Comparison of ENCODE assay signal across 10 cellular contexts in the genomic region with DNA sequence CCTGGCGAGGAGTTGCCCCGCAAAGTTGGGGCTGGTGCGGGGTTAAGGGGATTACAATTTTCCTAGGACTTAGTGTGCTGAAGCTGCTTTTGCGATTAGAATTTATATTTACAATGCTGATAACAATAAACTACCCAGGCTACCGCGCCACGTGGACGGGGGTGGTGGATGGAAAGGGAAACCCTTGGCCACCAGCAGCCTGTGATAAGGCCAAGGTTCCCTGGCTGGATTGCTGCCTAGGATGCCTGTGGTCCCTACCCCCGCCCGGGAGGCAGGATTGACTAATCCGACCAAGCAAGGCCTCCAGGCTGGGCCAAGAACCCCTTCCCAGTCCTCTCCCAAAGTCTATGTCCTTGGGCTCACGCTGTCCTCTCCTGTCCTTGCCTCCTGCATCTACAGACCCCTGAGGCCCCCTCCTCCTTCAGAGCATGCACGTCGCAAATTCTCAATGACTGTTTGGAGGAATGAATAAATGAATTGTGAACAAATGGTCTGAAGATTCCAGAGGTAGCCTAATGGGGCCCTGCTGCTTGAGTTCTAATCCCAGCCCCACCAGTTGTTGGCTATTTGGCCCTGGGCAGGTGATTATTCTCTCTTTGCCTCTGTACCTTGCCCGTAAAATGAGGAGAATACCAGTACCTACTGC. TPM values are rescaled to one million over a fixed set of nuclear protein-coding genes. Genes with fewer than 3 reads are reported as not detected.
DNase-seq lines count a peak whose midpoint lies in the region; ATAC-seq and TF ChIP-seq lines count a peak whose summit lies in the region.
"Had no signal": no experiment of that assay in that cellular context is flagged by ENCODE, and none has a peak within 500 bp of the region (broad histone marks: within the 10 kb centered on the region; RNA-seq: fewer than 3 reads in every experiment).

No MANE protein-coding gene starts in this region.

- no peaks in the 10 kb centered on the region for H3K9me3 ChIP-seq in fibroblast of lung (ENCODE audit: control insufficient read depth, insufficient read depth, low read depth, low read length)
- H3K9me3 ChIP-seq: BE2C had no signal

- H3K27ac ChIP-seq in fibroblast of lung (ENCODE audit: insufficient read depth, low read length): no peak overlapping the region

- peaks cover 10% of the 10 kb centered on the region for H3K4me1 Mint-ChIP-seq in nephron
- H3K4me1 Mint-ChIP-seq: activated T-helper 17 cell treated with anti-CD3 and anti-CD28 coated beads, Interleukin-2, amount 50 U/mL, for 72 hours had no signal

- peaks cover 10% of the 10 kb centered on the region for H3K27me3 ChIP-seq in fibroblast of lung (ENCODE audit: control insufficient read depth, insufficient read depth, low read length)
- H3K27me3 ChIP-seq: BE2C had no signal

- no peaks in the 10 kb centered on the region for H3K36me3 ChIP-seq in fibroblast of lung (ENCODE audit: control insufficient read depth, insufficient read depth, low read length)
- H3K36me3 ChIP-seq: BE2C had no signal

- intact Hi-C loops in Right ventricle myocardium inferior (cut with DNase I): loop anchor here (2.0 kb wide), 1 partner anchor 18 kb away; no protein-coding TSS in a partner anchor
- intact Hi-C loops in cardiac septum (cut with DNase I): no loop called here

- no peaks in the 10 kb centered on the region for H4K20me1 ChIP-seq in fibroblast of lung (ENCODE audit: control insufficient read depth, extremely low read depth, insufficient read depth, low read length)

- DNase-seq in Right ventricle myocardium inferior (ENCODE audit: missing footprints) (no peak), cardiac septum (ENCODE audit: low spot score) (no peak), fibroblast of lung (ENCODE audit: low read depth in 2 of 2) (peak; percentile 68 to 86), NCI-H1092 (lab: John Stamatoyannopoulos, UW) (no peak), NCI-H1694 (lab: John Stamatoyannopoulos, UW) (no peak), cerebellum (ENCODE audit: low spot score) (no peak)
- DNase-seq: BE2C had no signal

- ATAC-seq in Right ventricle myocardium inferior (peak; percentile 73), GM21390 (IDR thresholded peaks at IDR 0.05; ENCODE audit: unreplicated experiment) (no peak)
- ATAC-seq: activated T-helper 17 cell treated with anti-CD3 and anti-CD28 coated beads, Interleukin-2, amount 50 U/mL, for 72 hours had no signal

- H3K27me3 Mint-ChIP-seq in nephron (ENCODE audit: low read depth): peaks cover 7% of the 10 kb centered on the region

- peaks cover 3% of the 10 kb centered on the region for H3K4me1 ChIP-seq in fibroblast of lung (ENCODE audit: control insufficient read depth, extremely low read depth, insufficient read depth, low read length)
- H3K4me1 ChIP-seq: BE2C had no signal

- H3K9me3 Mint-ChIP-seq in nephron: peaks cover 22% of the 10 kb centered on the region
- H3K9me3 Mint-ChIP-seq: activated T-helper 17 cell treated with anti-CD3 and anti-CD28 coated beads, Interleukin-2, amount 50 U/mL, for 72 hours had no signal

- peak overlapping the region; percentile 14 to 68 (median 23) for H3K27ac Mint-ChIP-seq in nephron
- H3K27ac Mint-ChIP-seq: activated T-helper 17 cell treated with anti-CD3 and anti-CD28 coated beads, Interleukin-2, amount 50 U/mL, for 72 hours had no signal

- H3K4me3 ChIP-seq in fibroblast of lung (replicated peaks in 1 of 4; ENCODE audit: control extremely low read depth in 1 of 4, insufficient read depth in 1 of 4, low read depth in 3 of 4, low read length in 4 of 4): peak overlapping the region in 3 of 4 experiments; percentile 7 to 51 (median 49)

- peak overlapping the region; percentile 49 for H2AFZ ChIP-seq in fibroblast of lung (ENCODE audit: low read length)

- H3K9ac ChIP-seq in fibroblast of lung (ENCODE audit: insufficient read depth, low read length): no peak overlapping the region

- no peaks in the 10 kb centered on the region for H3K79me2 ChIP-seq in fibroblast of lung (ENCODE audit: control insufficient read depth, insufficient read depth, low read length)

- peaks cover 10% of the 10 kb centered on the region for H3K36me3 Mint-ChIP-seq in nephron (ENCODE audit: low read depth)

- TF ChIP-seq CTCF in fibroblast of lung (conservative IDR thresholded peaks at IDR 0.05 in 1 of 2, IDR thresholded peaks at IDR 0.05 in 1 of 2; ENCODE audit: low read depth in 1 of 2, low read length in 2 of 2) (no peak), nephron (IDR thresholded peaks at IDR 0.05; ENCODE audit: unreplicated experiment in 3 of 3) (no peak)

- H3K4me3 Mint-ChIP-seq in nephron: peak overlapping the region; percentile 62 to 81 (median 79)
- H3K4me3 Mint-ChIP-seq: activated T-helper 17 cell treated with anti-CD3 and anti-CD28 coated beads, Interleukin-2, amount 50 U/mL, for 72 hours had no signal

- H3K4me2 ChIP-seq in fibroblast of lung (ENCODE audit: extremely low read depth, insufficient read depth, low read length): peak overlapping the region; percentile 64

RNA-seq across cellular contexts. Expression of a gene that starts 7.6 kb away (rescaled TPM):
- total RNA-seq in Right ventricle myocardium inferior (7.6 TPM), cardiac septum (10.2 TPM), fibroblast of lung (8.0 and 8.4 TPM in 2 replicates), cerebellum (53.4 TPM)
- polyA plus RNA-seq in fibroblast of lung: 7.2 and 7.4 TPM in 2 replicates
- polyA plus RNA-seq in fibroblast of lung (2012): 4.8 and 5.8 TPM in 2 replicates
- polyA minus RNA-seq in fibroblast of lung (ENCODE audit: low replicate concordance): 5.4 and 9.0 TPM in 2 replicates

Comparison
In these comparisons a context has a peak if more than half of its experiments do, and no peak if none do; other contexts are left out.
1. DNase-seq: peak in fibroblast of lung (2 of 2); none in Right ventricle myocardium inferior (single experiment), cardiac septum (single experiment), NCI-H1092 (single experiment), NCI-H1694 (single experiment) and cerebellum (single experiment).